ENCODE assay signal across 8 cellular contexts in the genomic region with DNA sequence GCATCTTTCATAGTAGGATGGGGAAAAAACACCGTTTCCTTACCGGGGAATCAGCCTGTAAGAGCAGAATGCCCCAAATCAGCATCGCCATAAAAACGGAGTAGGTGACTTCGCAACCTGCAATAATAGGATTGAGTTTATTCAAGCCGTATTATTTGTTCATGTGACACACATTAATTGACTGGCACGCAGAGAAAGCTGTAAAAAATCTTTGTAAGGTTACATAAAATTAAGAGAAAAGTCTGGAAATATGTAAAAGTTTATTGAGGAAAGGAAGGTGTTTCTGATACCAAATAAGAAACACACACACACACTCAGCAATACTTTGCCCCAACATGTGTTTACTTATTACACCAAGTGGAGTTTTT. TPM values are rescaled to one million over a fixed set of nuclear protein-coding genes. Genes with fewer than 3 reads are reported as not detected.
DNase-seq lines count a peak whose midpoint lies in the region; ATAC-seq, FAIRE-seq and TF ChIP-seq lines count a peak whose summit lies in the region.

No MANE protein-coding gene starts in this region.

- no peaks in the 10 kb centered on the region for H3K79me2 ChIP-seq in DND-41 (ENCODE audit: insufficient read depth, low read length)
- peaks cover 5% of the 10 kb centered on the region for H3K79me2 ChIP-seq in trophoblast cell (ENCODE audit: control insufficient read depth, insufficient read depth, low read length, poor library complexity)

- H2BK12ac ChIP-seq in trophoblast cell (ENCODE audit: low read length), result no peak overlapping the region

- peak overlapping the region; percentile 70 for H2BK120ac ChIP-seq in trophoblast cell (ENCODE audit: insufficient read depth, low read length, poor library complexity)

- WGBS in esophagus muscularis mucosa, result 25% methylated on average over 7 of the region's 7 CpGs
- WGBS in trophoblast cell (ENCODE audit: extremely low coverage, insufficient coverage, insufficient read length), result no CpG with 5 or more reads among the region's 7 CpGs

- intact Hi-C loops in esophagus muscularis mucosa (cut with DNase I), result loop anchor here (2.0 to 5.0 kb wide), 2 partner anchors 52 to 61 kb away; partner anchors contain the start of gene IPO8

- H3K27ac ChIP-seq in DND-41 (ENCODE audit: low read length) (peak overlapping the region; percentile 59), SJSA1 (peak overlapping the region; percentile 36; the same call in 1 of the 2 replicates), esophagus muscularis mucosa (replicated peaks in 1 of 4) (peak overlapping the region; percentile 87 to 90 (median 90)), trophoblast cell (ENCODE audit: low read depth, low read length) (peak overlapping the region; percentile 69)

- no peak for FAIRE-seq in GM19239 (lab: Jason Lieb, UNC)

- peak overlapping the region; percentile 80 for H3K9ac ChIP-seq in DND-41 (ENCODE audit: low read depth, low read length)
- no peak overlapping the region for H3K9ac ChIP-seq in trophoblast cell (ENCODE audit: low read length)

- H4K8ac ChIP-seq in trophoblast cell (ENCODE audit: low read depth, low read length), result peak overlapping the region; percentile 88

- no peak for TF ChIP-seq POLR2A in esophagus muscularis mucosa (IDR thresholded peaks at IDR 0.05; ENCODE audit: low read depth)

- TF ChIP-seq EP300 in esophagus muscularis mucosa (IDR thresholded peaks at IDR 0.05), result no peak

- TF ChIP-seq CTCF in DND-41 (IDR thresholded peaks at IDR 0.05; ENCODE audit: borderline replicate concordance, extremely low read depth, low read length, poor library complexity, severe bottlenecking), result no peak
- TF ChIP-seq CTCF in esophagus muscularis mucosa (IDR thresholded peaks at IDR 0.05), result no peak
- no peak for TF ChIP-seq CTCF in GM13977 (IDR thresholded peaks at IDR 0.05; ENCODE audit: extremely low read depth, insufficient read depth, missing control alignments)

- H3K4me3 ChIP-seq in DND-41 (ENCODE audit: low read depth in 1 of 2, low read length in 2 of 2) (peak overlapping the region in 1 of 2 experiments; percentile 98; a peak in 2 of 4 replicates), SJSA1 (peak overlapping the region; percentile 89), esophagus muscularis mucosa (peak overlapping the region; percentile 82 to 93 (median 86)), trophoblast cell (ENCODE audit: low read depth, low read length) (peak overlapping the region; percentile 78)

- DNase-seq in DND-41, result no peak
- DNase-seq in SJSA1 (ENCODE audit: low read depth in 1 of 2, low spot score in 2 of 2), result no peak
- no peak for DNase-seq in esophagus muscularis mucosa (ENCODE audit: extremely low spot score)
- DNase-seq in trophoblast cell, result no peak
- DNase-seq in SHP77 treated with DMSO at 0.1 percent for 48 hours (lab: John Stamatoyannopoulos, UW), result no peak
- DNase-seq in GM19239 (ENCODE audit: insufficient read length, low spot score), result no peak
- DNase-seq in GM13977 (ENCODE audit: low spot score), result no peak
- no peak for DNase-seq in ecto neural progenitor cell (ENCODE audit: low spot score)

- H4K91ac ChIP-seq in trophoblast cell (ENCODE audit: low read depth, low read length), result peak overlapping the region; percentile 70

- H3K4me2 ChIP-seq in DND-41 (ENCODE audit: insufficient read depth, low read length) (peak overlapping the region; percentile 96), trophoblast cell (ENCODE audit: low read length) (peak overlapping the region; percentile 98)

- H3K4ac ChIP-seq in trophoblast cell (ENCODE audit: low read depth, low read length), result no peak overlapping the region

- H3K14ac ChIP-seq in trophoblast cell (ENCODE audit: low read length), result no peak overlapping the region

- peaks cover 8% of the 10 kb centered on the region for H3K79me1 ChIP-seq in trophoblast cell (ENCODE audit: low read length)

- no peak overlapping the region for H3K18ac ChIP-seq in trophoblast cell (ENCODE audit: low read length)

- H3K36me3 ChIP-seq in DND-41 (ENCODE audit: insufficient read depth, low read length), result no peaks in the 10 kb centered on the region; the same call in 1 of the 2 replicates
- peaks cover 18% of the 10 kb centered on the region for H3K36me3 ChIP-seq in SJSA1
- H3K36me3 ChIP-seq in esophagus muscularis mucosa, result no peaks in the 10 kb centered on the region
- H3K36me3 ChIP-seq in trophoblast cell (ENCODE audit: control insufficient read depth in 1 of 2, insufficient read depth in 2 of 2, low read length in 2 of 2), result no peaks in the 10 kb centered on the region

- H3K4me1 ChIP-seq in DND-41 (ENCODE audit: insufficient read depth, low read length) (peaks cover 28% of the 10 kb centered on the region), SJSA1 (replicated peaks) (peaks cover 12% of the 10 kb centered on the region), esophagus muscularis mucosa (peaks cover 14 to 21% (median 18%) of the 10 kb centered on the region in 4 donors), trophoblast cell (ENCODE audit: control insufficient read depth in 1 of 2, insufficient read depth in 2 of 2, low read length in 2 of 2) (peaks cover 0 to 3% of the 10 kb centered on the region in 2 experiments)

- in situ Hi-C loops in GM13977 (cut with MboI; ENCODE audit: low pct_unique_long_range_greater_than_20kb, low sequenced_read_pairs, unreplicated experiment), result no loop called here

- H3K23ac ChIP-seq in trophoblast cell (ENCODE audit: low read length), result no peak overlapping the region

- H3K9me3 ChIP-seq in DND-41 (ENCODE audit: insufficient read depth, low read length, severe bottlenecking) (no peaks in the 10 kb centered on the region), SJSA1 (replicated peaks) (no peaks in the 10 kb centered on the region), esophagus muscularis mucosa (no peaks in the 10 kb centered on the region), trophoblast cell (ENCODE audit: insufficient read depth, low read depth, low read length) (no peaks in the 10 kb centered on the region)

- no peaks in the 10 kb centered on the region for H4K20me1 ChIP-seq in DND-41 (ENCODE audit: insufficient read depth, low read length)

- peak overlapping the region; percentile 66 for H4K12ac ChIP-seq in trophoblast cell (ENCODE audit: low read depth, low read length)

- H3K27me3 ChIP-seq in DND-41 (ENCODE audit: insufficient read depth, low read length, poor library complexity) (no peaks in the 10 kb centered on the region), SJSA1 (replicated peaks) (no peaks in the 10 kb centered on the region), esophagus muscularis mucosa (no peaks in the 10 kb centered on the region), trophoblast cell (ENCODE audit: insufficient read depth, low read length) (no peaks in the 10 kb centered on the region)

- H2BK5ac ChIP-seq in trophoblast cell (ENCODE audit: low read depth, low read length, poor library complexity), result peak overlapping the region; percentile 54

- no peak for ATAC-seq in DND-41 (ENCODE audit: insufficient read depth, low read depth)

- H2AK5ac ChIP-seq in trophoblast cell (ENCODE audit: low read length), result no peak overlapping the region

- H2AFZ ChIP-seq in DND-41 (ENCODE audit: low read depth, low read length) (peak overlapping the region; percentile 99), trophoblast cell (ENCODE audit: insufficient read depth, low read length, poor library complexity) (peak overlapping the region; percentile 47)

RNA-seq across cellular contexts. Expression of gene CAPRIN2, which starts 0.6 kb away (rescaled TPM):
- 29.4 and 36.5 TPM in 2 replicates for total RNA-seq in SJSA1 (2014; rRNA removed; shearing (Covaris generic))
- 10 to 100 TPM; 21.5 to 44.4 (median 27.9) TPM for total RNA-seq in esophagus muscularis mucosa
- 16.7 and 17.8 TPM in 2 replicates for polyA plus RNA-seq in trophoblast cell (2013)

RNA-seq across cellular contexts. Expression of gene IPO8, which starts 59.7 kb away (rescaled TPM):
- 14.7 and 21.0 TPM in 2 replicates for total RNA-seq in SJSA1 (2014; rRNA removed; shearing (Covaris generic))
- 10 to 100 TPM; 35.0 to 63.6 (median 41.0) TPM for total RNA-seq in esophagus muscularis mucosa
- 16.2 and 16.7 TPM in 2 replicates for polyA plus RNA-seq in trophoblast cell (2013)

Comparison
In these comparisons a context has a peak if more than half of its experiments do, and no peak if none do; other contexts are left out.
1. H3K27ac ChIP-seq: peak in every context shown above with its lines; median percentile 90 in esophagus muscularis mucosa; 69 in trophoblast cell; 59 in DND-41; 36 in SJSA1.